1 cellular context compared by ENCODE assay signal in the genomic region with DNA sequence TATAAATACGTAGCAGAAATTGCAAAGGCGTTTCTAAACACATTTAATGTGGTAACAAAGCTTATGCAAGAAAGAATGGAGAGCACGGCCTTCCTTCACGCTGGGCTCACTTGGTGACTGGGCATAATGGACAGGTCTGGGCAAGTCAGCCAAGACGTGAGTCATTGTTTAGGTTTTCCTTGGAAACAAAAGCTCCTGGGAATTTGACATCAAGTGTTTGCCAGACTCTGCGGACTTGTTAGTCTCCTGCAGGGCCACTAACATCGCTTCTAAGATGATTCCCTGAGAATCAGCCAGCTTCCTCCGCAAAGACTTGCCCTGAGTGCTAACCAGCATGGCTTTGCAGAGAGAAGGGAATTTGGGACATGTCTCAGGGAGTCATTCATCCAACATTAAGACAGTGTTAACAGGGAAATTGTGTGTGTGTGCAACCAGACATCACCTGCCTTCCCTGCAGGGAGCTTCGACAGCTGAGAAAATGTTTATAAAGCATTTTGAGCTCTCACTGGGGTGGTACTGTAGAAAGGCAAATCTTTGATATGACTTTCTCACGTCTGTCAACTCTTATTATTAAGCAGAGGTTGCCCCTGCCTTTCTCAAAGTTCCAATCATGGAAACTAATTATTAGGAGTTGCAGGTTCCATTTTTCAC.
TF ChIP-seq lines count a peak whose summit lies in the region.

No MANE protein-coding gene starts in this region.

TF ChIP-seq in HEK293, 187 proteins besides CTCF, POLR2A, EP300 and RAD21 (continued from another document and continues in another):
- TF ChIP-seq, protein P1, sequence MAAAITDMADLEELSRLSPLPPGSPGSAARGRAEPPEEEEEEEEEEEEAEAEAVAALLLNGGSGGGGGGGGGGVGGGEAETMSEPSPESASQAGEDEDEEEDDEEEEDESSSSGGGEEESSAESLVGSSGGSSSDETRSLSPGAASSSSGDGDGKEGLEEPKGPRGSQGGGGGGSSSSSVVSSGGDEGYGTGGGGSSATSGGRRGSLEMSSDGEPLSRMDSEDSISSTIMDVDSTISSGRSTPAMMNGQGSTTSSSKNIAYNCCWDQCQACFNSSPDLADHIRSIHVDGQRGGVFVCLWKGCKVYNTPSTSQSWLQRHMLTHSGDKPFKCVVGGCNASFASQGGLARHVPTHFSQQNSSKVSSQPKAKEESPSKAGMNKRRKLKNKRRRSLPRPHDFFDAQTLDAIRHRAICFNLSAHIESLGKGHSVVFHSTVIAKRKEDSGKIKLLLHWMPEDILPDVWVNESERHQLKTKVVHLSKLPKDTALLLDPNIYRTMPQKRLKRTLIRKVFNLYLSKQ (tag by site-specific recombination; IDR thresholded peaks at IDR 0.05; ENCODE audit: borderline replicate concordance) = no peak
- TF ChIP-seq, protein P2, sequence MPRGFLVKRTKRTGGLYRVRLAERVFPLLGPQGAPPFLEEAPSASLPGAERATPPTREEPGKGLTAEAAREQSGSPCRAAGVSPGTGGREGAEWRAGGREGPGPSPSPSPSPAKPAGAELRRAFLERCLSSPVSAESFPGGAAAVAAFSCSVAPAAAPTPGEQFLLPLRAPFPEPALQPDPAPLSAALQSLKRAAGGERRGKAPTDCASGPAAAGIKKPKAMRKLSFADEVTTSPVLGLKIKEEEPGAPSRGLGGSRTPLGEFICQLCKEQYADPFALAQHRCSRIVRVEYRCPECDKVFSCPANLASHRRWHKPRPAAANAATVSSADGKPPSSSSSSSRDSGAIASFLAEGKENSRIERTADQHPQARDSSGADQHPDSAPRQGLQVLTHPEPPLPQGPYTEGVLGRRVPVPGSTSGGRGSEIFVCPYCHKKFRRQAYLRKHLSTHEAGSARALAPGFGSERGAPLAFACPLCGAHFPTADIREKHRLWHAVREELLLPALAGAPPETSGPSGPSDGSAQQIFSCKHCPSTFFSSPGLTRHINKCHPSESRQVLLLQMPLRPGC (tag by site-specific recombination; IDR thresholded peaks at IDR 0.05) = peak; percentile 61; the same call in 1 of the 2 replicates
- TF ChIP-seq ZNF121 (tag by site-specific recombination; IDR thresholded peaks at IDR 0.05) (no peak), ZSCAN30 (tag by site-specific recombination; IDR thresholded peaks at IDR 0.05) (0 out of 2 replicates have a peak, but pooled peaks have one; percentile 55), ZNF184 (tag by site-specific recombination; IDR thresholded peaks at IDR 0.05) (peak; percentile 43; the same call in 1 of the 2 replicates), ZNF112 (tag by site-specific recombination; IDR thresholded peaks at IDR 0.05) (no peak), ZNF701 (tag by site-specific recombination; IDR thresholded peaks at IDR 0.05) (no peak), ZNF785 (tag by site-specific recombination; IDR thresholded peaks at IDR 0.05) (no peak), ZFP41 (tag by site-specific recombination; IDR thresholded peaks at IDR 0.05; ENCODE audit: borderline replicate concordance) (no peak), ZNF585B (tag by site-specific recombination; IDR thresholded peaks at IDR 0.05) (no peak), SP2 (tag by site-specific recombination; IDR thresholded peaks at IDR 0.05) (no peak), ZNF433 (tag by site-specific recombination; IDR thresholded peaks at IDR 0.05; ENCODE audit: low read depth) (no peak), ZNF394 (tag by site-specific recombination; IDR thresholded peaks at IDR 0.05; ENCODE audit: borderline replicate concordance) (no peak; the same call in 1 of the 2 replicates), ZNF175 (tag by site-specific recombination; IDR thresholded peaks at IDR 0.05) (no peak), TRIM28 (IDR thresholded peaks at IDR 0.05; ENCODE audit: borderline replicate concordance, low read length) (peak; percentile 93), YY1 (tag by site-specific recombination; IDR thresholded peaks at IDR 0.05) (no peak), WT1 (tag by site-specific recombination; IDR thresholded peaks at IDR 0.05) (peak; percentile 18; the same call in 1 of the 2 replicates), ZNF324 (tag by site-specific recombination; IDR thresholded peaks at IDR 0.05) (peak; percentile 53; the same call in 1 of the 2 replicates), GLI4 (tag by site-specific recombination; IDR thresholded peaks at IDR 0.05) (no peak), KLF7 (tag by site-specific recombination; IDR thresholded peaks at IDR 0.05; ENCODE audit: borderline replicate concordance) (no peak), ZNF530 (tag by site-specific recombination; IDR thresholded peaks at IDR 0.05; ENCODE audit: low read depth) (no peak), ZNF777 (tag by site-specific recombination; IDR thresholded peaks at IDR 0.05; ENCODE audit: borderline replicate concordance) (no peak), ZNF169 (tag by site-specific recombination; IDR thresholded peaks at IDR 0.05) (no peak), ZNF629 (tag by site-specific recombination; IDR thresholded peaks at IDR 0.05) (peak; percentile 80), ZNF600 (tag by site-specific recombination; IDR thresholded peaks at IDR 0.05) (peak; percentile 59; the same call in 1 of the 2 replicates)
- TF ChIP-seq, protein P3, sequence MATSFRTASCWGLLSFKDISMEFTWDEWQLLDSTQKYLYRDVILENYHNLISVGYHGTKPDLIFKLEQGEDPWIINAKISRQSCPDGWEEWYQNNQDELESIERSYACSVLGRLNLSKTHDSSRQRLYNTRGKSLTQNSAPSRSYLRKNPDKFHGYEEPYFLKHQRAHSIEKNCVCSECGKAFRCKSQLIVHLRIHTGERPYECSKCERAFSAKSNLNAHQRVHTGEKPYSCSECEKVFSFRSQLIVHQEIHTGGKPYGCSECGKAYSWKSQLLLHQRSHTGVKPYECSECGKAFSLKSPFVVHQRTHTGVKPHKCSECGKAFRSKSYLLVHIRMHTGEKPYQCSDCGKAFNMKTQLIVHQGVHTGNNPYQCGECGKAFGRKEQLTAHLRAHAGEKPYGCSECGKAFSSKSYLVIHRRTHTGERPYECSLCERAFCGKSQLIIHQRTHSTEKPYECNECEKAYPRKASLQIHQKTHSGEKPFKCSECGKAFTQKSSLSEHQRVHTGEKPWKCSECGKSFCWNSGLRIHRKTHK (tag by site-specific recombination; IDR thresholded peaks at IDR 0.05) = no peak
- TF ChIP-seq, protein P4, sequence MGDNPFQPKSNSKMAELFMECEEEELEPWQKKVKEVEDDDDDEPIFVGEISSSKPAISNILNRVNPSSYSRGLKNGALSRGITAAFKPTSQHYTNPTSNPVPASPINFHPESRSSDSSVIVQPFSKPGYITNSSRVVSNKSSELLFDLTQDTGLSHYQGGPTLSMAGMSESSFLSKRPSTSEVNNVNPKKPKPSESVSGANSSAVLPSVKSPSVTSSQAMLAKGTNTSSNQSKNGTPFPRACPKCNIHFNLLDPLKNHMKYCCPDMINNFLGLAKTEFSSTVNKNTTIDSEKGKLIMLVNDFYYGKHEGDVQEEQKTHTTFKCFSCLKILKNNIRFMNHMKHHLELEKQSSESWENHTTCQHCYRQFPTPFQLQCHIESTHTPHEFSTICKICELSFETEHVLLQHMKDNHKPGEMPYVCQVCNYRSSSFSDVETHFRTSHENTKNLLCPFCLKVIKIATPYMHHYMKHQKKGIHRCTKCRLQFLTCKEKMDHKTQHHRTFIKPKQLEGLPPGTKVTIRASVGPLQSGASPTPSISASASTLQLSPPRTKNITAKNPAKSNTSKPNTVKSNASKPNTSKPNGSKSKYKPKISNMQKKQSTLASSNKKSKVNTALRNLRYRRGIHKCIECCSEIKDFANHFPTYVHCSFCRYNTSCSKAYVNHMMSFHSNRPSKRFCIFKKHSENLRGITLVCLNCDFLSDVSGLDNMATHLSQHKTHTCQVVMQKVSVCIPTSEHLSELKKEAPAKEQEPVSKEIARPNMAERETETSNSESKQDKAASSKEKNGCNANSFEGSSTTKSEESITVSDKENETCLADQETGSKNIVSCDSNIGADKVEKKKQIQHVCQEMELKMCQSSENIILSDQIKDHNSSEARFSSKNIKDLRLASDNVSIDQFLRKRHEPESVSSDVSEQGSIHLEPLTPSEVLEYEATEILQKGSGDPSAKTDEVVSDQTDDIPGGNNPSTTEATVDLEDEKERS (tag by site-specific recombination; IDR thresholded peaks at IDR 0.05) = no peak
- TF ChIP-seq, protein P5, sequence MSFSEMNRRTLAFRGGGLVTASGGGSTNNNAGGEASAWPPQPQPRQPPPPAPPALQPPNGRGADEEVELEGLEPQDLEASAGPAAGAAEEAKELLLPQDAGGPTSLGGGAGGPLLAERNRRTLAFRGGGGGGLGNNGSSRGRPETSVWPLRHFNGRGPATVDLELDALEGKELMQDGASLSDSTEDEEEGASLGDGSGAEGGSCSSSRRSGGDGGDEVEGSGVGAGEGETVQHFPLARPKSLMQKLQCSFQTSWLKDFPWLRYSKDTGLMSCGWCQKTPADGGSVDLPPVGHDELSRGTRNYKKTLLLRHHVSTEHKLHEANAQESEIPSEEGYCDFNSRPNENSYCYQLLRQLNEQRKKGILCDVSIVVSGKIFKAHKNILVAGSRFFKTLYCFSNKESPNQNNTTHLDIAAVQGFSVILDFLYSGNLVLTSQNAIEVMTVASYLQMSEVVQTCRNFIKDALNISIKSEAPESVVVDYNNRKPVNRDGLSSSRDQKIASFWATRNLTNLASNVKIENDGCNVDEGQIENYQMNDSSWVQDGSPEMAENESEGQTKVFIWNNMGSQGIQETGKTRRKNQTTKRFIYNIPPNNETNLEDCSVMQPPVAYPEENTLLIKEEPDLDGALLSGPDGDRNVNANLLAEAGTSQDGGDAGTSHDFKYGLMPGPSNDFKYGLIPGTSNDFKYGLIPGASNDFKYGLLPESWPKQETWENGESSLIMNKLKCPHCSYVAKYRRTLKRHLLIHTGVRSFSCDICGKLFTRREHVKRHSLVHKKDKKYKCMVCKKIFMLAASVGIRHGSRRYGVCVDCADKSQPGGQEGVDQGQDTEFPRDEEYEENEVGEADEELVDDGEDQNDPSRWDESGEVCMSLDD (tag by site-specific recombination; IDR thresholded peaks at IDR 0.05) = no peak
- TF ChIP-seq, protein P6, sequence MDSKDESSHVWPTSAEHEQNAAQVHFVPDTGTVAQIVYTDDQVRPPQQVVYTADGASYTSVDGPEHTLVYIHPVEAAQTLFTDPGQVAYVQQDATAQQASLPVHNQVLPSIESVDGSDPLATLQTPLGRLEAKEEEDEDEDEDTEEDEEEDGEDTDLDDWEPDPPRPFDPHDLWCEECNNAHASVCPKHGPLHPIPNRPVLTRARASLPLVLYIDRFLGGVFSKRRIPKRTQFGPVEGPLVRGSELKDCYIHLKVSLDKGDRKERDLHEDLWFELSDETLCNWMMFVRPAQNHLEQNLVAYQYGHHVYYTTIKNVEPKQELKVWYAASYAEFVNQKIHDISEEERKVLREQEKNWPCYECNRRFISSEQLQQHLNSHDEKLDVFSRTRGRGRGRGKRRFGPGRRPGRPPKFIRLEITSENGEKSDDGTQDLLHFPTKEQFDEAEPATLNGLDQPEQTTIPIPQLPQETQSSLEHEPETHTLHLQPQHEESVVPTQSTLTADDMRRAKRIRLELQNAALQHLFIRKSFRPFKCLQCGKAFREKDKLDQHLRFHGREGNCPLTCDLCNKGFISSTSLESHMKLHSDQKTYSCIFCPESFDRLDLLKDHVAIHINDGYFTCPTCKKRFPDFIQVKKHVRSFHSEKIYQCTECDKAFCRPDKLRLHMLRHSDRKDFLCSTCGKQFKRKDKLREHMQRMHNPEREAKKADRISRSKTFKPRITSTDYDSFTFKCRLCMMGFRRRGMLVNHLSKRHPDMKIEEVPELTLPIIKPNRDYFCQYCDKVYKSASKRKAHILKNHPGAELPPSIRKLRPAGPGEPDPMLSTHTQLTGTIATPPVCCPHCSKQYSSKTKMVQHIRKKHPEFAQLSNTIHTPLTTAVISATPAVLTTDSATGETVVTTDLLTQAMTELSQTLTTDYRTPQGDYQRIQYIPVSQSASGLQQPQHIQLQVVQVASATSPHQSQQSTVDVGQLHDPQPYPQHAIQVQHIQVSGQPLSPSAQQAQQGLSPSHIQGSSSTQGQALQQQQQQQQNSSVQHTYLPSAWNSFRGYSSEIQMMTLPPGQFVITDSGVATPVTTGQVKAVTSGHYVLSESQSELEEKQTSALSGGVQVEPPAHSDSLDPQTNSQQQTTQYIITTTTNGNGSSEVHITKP (tag by site-specific recombination; IDR thresholded peaks at IDR 0.05) = 0 out of 2 replicates have a peak, but pooled peaks have one; percentile 50
- TF ChIP-seq, protein P7, sequence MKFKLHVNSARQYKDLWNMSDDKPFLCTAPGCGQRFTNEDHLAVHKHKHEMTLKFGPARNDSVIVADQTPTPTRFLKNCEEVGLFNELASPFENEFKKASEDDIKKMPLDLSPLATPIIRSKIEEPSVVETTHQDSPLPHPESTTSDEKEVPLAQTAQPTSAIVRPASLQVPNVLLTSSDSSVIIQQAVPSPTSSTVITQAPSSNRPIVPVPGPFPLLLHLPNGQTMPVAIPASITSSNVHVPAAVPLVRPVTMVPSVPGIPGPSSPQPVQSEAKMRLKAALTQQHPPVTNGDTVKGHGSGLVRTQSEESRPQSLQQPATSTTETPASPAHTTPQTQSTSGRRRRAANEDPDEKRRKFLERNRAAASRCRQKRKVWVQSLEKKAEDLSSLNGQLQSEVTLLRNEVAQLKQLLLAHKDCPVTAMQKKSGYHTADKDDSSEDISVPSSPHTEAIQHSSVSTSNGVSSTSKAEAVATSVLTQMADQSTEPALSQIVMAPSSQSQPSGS (tag by site-specific recombination; IDR thresholded peaks at IDR 0.05; ENCODE audit: low read depth) = 0 out of 2 replicates have a peak, but pooled peaks have one; percentile 13
- TF ChIP-seq, protein P8, sequence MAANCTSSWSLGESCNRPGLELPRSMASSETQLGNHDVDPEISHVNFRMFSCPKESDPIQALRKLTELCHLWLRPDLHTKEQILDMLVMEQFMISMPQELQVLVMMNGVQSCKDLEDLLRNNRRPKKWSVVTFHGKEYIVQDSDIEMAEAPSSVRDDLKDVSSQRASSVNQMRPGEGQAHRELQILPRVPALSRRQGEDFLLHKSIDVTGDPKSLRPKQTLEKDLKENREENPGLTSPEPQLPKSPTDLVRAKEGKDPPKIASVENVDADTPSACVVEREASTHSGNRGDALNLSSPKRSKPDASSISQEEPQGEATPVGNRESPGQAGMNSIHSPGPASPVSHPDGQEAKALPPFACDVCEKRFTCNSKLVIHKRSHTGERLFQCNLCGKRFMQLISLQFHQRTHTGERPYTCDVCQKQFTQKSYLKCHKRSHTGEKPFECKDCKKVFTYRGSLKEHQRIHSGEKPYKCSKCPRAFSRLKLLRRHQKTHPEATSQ (tag by site-specific recombination; IDR thresholded peaks at IDR 0.05) = no peak
- TF ChIP-seq, protein P9, sequence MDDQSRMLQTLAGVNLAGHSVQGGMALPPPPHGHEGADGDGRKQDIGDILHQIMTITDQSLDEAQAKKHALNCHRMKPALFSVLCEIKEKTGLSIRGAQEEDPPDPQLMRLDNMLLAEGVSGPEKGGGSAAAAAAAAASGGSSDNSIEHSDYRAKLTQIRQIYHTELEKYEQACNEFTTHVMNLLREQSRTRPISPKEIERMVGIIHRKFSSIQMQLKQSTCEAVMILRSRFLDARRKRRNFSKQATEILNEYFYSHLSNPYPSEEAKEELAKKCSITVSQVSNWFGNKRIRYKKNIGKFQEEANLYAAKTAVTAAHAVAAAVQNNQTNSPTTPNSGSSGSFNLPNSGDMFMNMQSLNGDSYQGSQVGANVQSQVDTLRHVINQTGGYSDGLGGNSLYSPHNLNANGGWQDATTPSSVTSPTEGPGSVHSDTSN (CRISPR knock-in tag; IDR thresholded peaks at IDR 0.05) = no peak
- TF ChIP-seq, protein P10, sequence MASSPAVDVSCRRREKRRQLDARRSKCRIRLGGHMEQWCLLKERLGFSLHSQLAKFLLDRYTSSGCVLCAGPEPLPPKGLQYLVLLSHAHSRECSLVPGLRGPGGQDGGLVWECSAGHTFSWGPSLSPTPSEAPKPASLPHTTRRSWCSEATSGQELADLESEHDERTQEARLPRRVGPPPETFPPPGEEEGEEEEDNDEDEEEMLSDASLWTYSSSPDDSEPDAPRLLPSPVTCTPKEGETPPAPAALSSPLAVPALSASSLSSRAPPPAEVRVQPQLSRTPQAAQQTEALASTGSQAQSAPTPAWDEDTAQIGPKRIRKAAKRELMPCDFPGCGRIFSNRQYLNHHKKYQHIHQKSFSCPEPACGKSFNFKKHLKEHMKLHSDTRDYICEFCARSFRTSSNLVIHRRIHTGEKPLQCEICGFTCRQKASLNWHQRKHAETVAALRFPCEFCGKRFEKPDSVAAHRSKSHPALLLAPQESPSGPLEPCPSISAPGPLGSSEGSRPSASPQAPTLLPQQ (tag by site-specific recombination; IDR thresholded peaks at IDR 0.05) = 0 out of 2 replicates have a peak, but pooled peaks have one; percentile 32
